Comparison of ENCODE assay signal across 1 cellular context in genomic region chr1:28736450-28737244, GRCh38.
TF ChIP-seq lines count a peak whose summit lies in the region.

YTHDF2 (plus strand) TSS chr1:28736940; CDS start chr1:28737121, 181 bp downstream.

TF ChIP-seq in GM12878, 131 proteins besides CTCF, POLR2A, EP300 and RAD21 (continued from another document):
- TF ChIP-seq NFYA (IDR thresholded peaks at IDR 0.05; ENCODE audit: borderline replicate concordance, low read depth, low read length) = no peak
- TF ChIP-seq ZBTB33 (IDR thresholded peaks at IDR 0.05) = no peak
- peak; percentile 54; the same call in 1 of the 3 replicates for TF ChIP-seq POU2F2 (IDR thresholded peaks at IDR 0.05; ENCODE audit: borderline replicate concordance, low read depth, low read length)
- peak; percentile 31 for TF ChIP-seq YY1 (IDR thresholded peaks at IDR 0.05; ENCODE audit: low read depth, low read length)
- TF ChIP-seq SREBF1 (IDR thresholded peaks at IDR 0.05; ENCODE audit: low read length) = no peak
- TF ChIP-seq SMARCA5 (IDR thresholded peaks at IDR 0.05) = peak; percentile 91
